ENCODE assay signal across 8 cellular contexts in the genomic region with DNA sequence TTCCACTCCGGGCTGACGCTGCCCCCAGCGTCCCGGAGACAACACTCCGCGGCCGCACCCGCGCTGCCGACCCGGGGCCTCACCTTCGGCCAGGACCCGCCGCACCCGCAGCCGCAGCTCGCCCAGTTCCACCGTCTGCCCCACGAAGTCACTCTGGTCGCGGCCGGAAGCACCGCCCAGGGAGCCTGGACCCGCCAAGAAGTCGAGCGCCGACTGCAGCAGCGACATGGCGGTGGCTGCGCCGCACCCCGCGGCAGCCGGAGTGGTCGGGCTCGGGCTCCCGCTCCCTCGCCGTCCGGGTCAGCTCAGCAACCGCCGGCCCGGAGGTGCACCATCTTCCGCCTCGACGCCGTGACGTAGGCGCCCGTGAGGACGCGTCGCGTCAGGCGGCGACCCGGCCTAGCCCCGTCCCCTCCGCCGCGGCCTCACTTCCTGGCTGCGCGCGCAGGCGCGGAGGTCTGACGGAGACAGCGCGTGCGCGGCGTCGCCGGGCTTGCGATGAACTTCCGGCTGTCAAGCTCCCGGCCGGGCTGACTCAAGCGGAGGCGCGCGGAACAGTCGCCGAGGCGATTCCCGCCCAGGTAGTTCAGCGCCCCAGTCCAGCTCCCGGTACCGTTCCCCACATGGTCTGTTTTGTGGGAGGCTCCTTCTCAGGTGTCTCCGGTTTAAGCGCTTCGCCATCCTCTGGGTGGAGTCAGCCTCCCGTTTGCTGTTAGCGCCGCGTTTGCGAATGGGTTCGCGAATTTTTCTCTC. TPM values are rescaled to one million over a fixed set of nuclear protein-coding genes. Genes with fewer than 3 reads are reported as not detected.
DNase-seq lines count a peak whose midpoint lies in the region; ATAC-seq and TF ChIP-seq lines count a peak whose summit lies in the region.

A gene (minus strand): TSS at position 357 of the 753 bp plus-strand sequence. CDS start 129 bp downstream, at position 228.
A gene with protein sequence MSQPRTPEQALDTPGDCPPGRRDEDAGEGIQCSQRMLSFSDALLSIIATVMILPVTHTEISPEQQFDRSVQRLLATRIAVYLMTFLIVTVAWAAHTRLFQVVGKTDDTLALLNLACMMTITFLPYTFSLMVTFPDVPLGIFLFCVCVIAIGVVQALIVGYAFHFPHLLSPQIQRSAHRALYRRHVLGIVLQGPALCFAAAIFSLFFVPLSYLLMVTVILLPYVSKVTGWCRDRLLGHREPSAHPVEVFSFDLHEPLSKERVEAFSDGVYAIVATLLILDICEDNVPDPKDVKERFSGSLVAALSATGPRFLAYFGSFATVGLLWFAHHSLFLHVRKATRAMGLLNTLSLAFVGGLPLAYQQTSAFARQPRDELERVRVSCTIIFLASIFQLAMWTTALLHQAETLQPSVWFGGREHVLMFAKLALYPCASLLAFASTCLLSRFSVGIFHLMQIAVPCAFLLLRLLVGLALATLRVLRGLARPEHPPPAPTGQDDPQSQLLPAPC (plus strand): TSS at position 501 of the 753 bp plus-strand sequence. CDS start 15,280 bp downstream, outside the sequence.

- peak within 1 kb of the TSS; percentile 94 for H3K4me3 Mint-ChIP-seq in natural killer cell

- no peaks in the 10 kb centered on the region for H3K9me3 ChIP-seq in Loucy (ENCODE audit: insufficient read depth, low read depth, low read length)

- H3K79me2 ChIP-seq in Loucy (ENCODE audit: insufficient read depth, low read length): peaks cover 52% of the 10 kb centered on the region

- intact Hi-C loops in natural killer cell (cut with micrococcal nuclease): loop anchor here (1.0 to 5.0 kb wide), 2 partner anchors 41 to 270 kb away; a partner anchor contains a TSS

- H3K36me3 Mint-ChIP-seq in natural killer cell: no peaks in the 10 kb centered on the region

- no peaks in the 10 kb centered on the region for H3F3A ChIP-seq in Loucy (ENCODE audit: low read depth)

- peak within 1 kb of the TSS; percentile 96 for H3K4me2 ChIP-seq in Loucy (ENCODE audit: low read depth, low read length, poor library complexity, severe bottlenecking)

- peak within 1 kb of the TSS; percentile 99 for H3K9ac ChIP-seq in Loucy (ENCODE audit: low read depth, low read length, poor library complexity, severe bottlenecking)

- DNase-seq in ELF-1 (ENCODE audit: low read depth, low spot score): peak; percentile 97
- peak; percentile 99 for DNase-seq in H7
- peak; percentile 95 for DNase-seq in activated T-helper 9 cell treated with anti-CD3 and anti-CD28 coated beads, Interleukin-2, amount 50 U/mL, for 16 hours (ENCODE audit: low read depth)
- peak; percentile 92 for DNase-seq in fibroblast of peridontal ligament (ENCODE audit: extremely low read depth)
- peak; percentile 98 for DNase-seq in natural killer cell
- DNase-seq in stimulated activated naive CD4-positive, alpha-beta T cell (lab: John Stamatoyannopoulos, UW): peak; percentile 92 to 96 (median 94)

- H4K20me1 ChIP-seq in Loucy (ENCODE audit: insufficient read depth, low read length, poor library complexity, severe bottlenecking): peaks cover 42% of the 10 kb centered on the region

- H3K36me3 ChIP-seq in H7 (replicated peaks; ENCODE audit: control insufficient read depth, insufficient read depth, low read length) (no peaks in the 10 kb centered on the region), Loucy (ENCODE audit: insufficient read depth, low read length) (no peaks in the 10 kb centered on the region)

- peak within 1 kb of the TSS; percentile 90 for H2AFZ ChIP-seq in Loucy (ENCODE audit: low read length)

- H3K9me3 Mint-ChIP-seq in natural killer cell: no peaks in the 10 kb centered on the region

- TF ChIP-seq CTCF in Loucy (conservative IDR thresholded peaks at IDR 0.05; ENCODE audit: low read length): no peak
- TF ChIP-seq CTCF in natural killer cell (IDR thresholded peaks at IDR 0.05): no peak

- H3K27me3 ChIP-seq in H7 (ENCODE audit: control insufficient read depth, insufficient read depth, low read length): no peaks in the 10 kb centered on the region
- peaks cover 5% of the 10 kb centered on the region for H3K27me3 ChIP-seq in Loucy (ENCODE audit: insufficient read depth, low read length, poor library complexity, severe bottlenecking)

- H3K4me1 ChIP-seq in Loucy (ENCODE audit: insufficient read depth, low read length, poor library complexity, severe bottlenecking): peaks cover 31% of the 10 kb centered on the region

- H3K27ac Mint-ChIP-seq in natural killer cell: peak within 1 kb of the TSS; percentile 89 to 95

- peaks cover 30 to 42% of the 10 kb centered on the region in 2 donors for H3K4me1 Mint-ChIP-seq in natural killer cell

- peak within 1 kb of the TSS; percentile 98 for H3K4me3 ChIP-seq in H7 (ENCODE audit: insufficient read depth, low read depth, low read length)
- H3K4me3 ChIP-seq in Loucy (ENCODE audit: low read length, poor library complexity, severe bottlenecking): peak within 1 kb of the TSS; percentile 88

- TF ChIP-seq POLR2A in Raji (IDR thresholded peaks at IDR 0.05; ENCODE audit: insufficient read depth, low read depth, low read length): peak; percentile 93

- no peaks in the 10 kb centered on the region for H3K9me2 ChIP-seq in Loucy (replicated peaks; ENCODE audit: low read depth, low read length)

- peak; percentile 84 to 95 (median 89) for ATAC-seq in natural killer cell

- no peaks in the 10 kb centered on the region for H3K27me3 Mint-ChIP-seq in natural killer cell (ENCODE audit: low read depth in 2 of 2)

RNA-seq across cellular contexts. Expression of the first gene that starts in this region (rescaled TPM):
- 77.4 and 85.1 TPM in 2 replicates for total RNA-seq in H7 (2014; rRNA removed; shearing (Covaris generic))
- total RNA-seq in natural killer cell: 100 to 1,000 TPM; 349 to 358 (median 349) TPM

RNA-seq across cellular contexts. Expression of the second gene that starts in this region (rescaled TPM):
- total RNA-seq in H7 (2014; rRNA removed; shearing (Covaris generic)): 6.5 and 8.4 TPM in 2 replicates
- 10 to 100 TPM; 72.8 to 79.8 (median 73.2) TPM for total RNA-seq in natural killer cell

Comparison
In these comparisons a context has a peak if more than half of its experiments do, and no peak if none do; other contexts are left out.
1. Peak in every context shown above with its lines: DNase-seq, ATAC-seq and H3K4me3 ChIP-seq.